In the genomic region with DNA sequence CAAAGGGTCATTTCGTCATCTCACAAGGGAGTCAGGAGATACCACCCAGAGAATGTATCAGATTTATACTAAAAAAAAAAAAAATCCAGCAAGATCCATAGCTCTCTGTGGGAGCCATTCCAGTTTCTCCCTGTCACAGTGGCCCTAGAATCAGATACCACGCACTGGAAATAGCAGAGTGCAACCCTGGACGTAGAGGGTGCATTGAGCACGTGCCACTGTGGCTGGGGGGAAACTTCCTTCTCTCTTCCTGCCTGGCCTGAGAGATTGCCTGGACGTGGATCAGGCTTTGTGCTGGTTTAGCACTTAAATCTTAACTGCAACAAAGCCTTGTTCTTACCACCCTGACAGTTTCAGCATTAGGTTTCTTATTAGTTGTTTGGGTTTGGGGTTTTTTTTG, we compare ENCODE assay signal across 30 cellular contexts.
DNase-seq lines count a peak whose midpoint lies in the region; ATAC-seq, FAIRE-seq and TF ChIP-seq lines count a peak whose summit lies in the region.
"Had no signal": no experiment of that assay in that cellular context is flagged by ENCODE, and none has a peak within 500 bp of the region (broad histone marks: within the 10 kb centered on the region; RNA-seq: fewer than 3 reads in every experiment).

No MANE protein-coding gene starts in this region.

- no peak overlapping the region for H3K9ac ChIP-seq in HepG2 (ENCODE audit: insufficient read depth, low read depth, low read length)
- H3K9ac ChIP-seq in mesenchymal stem cell (ENCODE audit: low read length), result peak overlapping the region; percentile 24

- TF ChIP-seq POLR2A in right lobe of liver (IDR thresholded peaks at IDR 0.05) (no peak), HepG2 (IDR thresholded peaks at IDR 0.05; ENCODE audit: insufficient read depth in 1 of 2, low read depth in 2 of 2, low read length in 2 of 2) (no peak)

- WGBS in right lobe of liver (ENCODE audit: insufficient coverage, low coverage, low lambda C conversion rate, missing lambda C conversion rate), result 82% methylated on average over 3 of the region's 5 CpGs
- 88% methylated on average over 5 of the region's 5 CpGs for WGBS in HepG2 (ENCODE audit: low lambda C conversion rate)
- WGBS in mesenchymal stem cell, result 82% methylated on average over 4 of the region's 5 CpGs

- POLR2A ChIA-PET in HepG2 (lab: Yijun Ruan, JAX), result no interaction called here

- H3K9me3 Mint-ChIP-seq in endothelial cell (ENCODE audit: unreplicated experiment), result no peaks in the 10 kb centered on the region
- H3K9me3 Mint-ChIP-seq: activated CD4-positive, alpha-beta memory T cell treated with anti-CD3 and anti-CD28 coated beads for 36 hours; activated T-helper 1 cell treated with anti-CD3 and anti-CD28 coated beads, Interleukin-12 subunit alpha, Interleukin-12 subunit beta, Interleukin-2, Interleukin-4 antibody, amounts not matched to agents 30 ng/mL and 10 ng/mL and 1 ng/mL, durations not matched to agents 14 hours and 24 hours and 36 hours; brain; CD4-positive, CD25-positive, alpha-beta regulatory T cell; naive thymus-derived CD4-positive, alpha-beta T cell; T-cell had no signal

- H3K9me3 ChIP-seq in right lobe of liver (no peaks in the 10 kb centered on the region), HepG2 (ENCODE audit: low read length) (no peaks in the 10 kb centered on the region), mesenchymal stem cell (ENCODE audit: control insufficient read depth, low read length) (no peaks in the 10 kb centered on the region)
- H3K9me3 ChIP-seq: prostate gland had no signal

- no peak overlapping the region for H3K23ac ChIP-seq in mesenchymal stem cell (ENCODE audit: low read length in 2 of 2)

- no peak overlapping the region for H3K4ac ChIP-seq in mesenchymal stem cell (ENCODE audit: low read depth in 1 of 2, low read length in 2 of 2)

- H3K79me2 ChIP-seq in HepG2 (ENCODE audit: insufficient read depth, low read length), result no peaks in the 10 kb centered on the region

- TF ChIP-seq CTCF in right lobe of liver (IDR thresholded peaks at IDR 0.05) (no peak), HepG2 (CRISPR knock-in tag; IDR thresholded peaks at IDR 0.05) (no peak), endothelial cell (IDR thresholded peaks at IDR 0.05; ENCODE audit: unreplicated experiment) (no peak)

- no peak overlapping the region for H3K4me3 ChIP-seq in right lobe of liver
- H3K4me3 ChIP-seq in HepG2 (replicated peaks in 1 of 3; ENCODE audit: insufficient read depth in 1 of 3, low read depth in 2 of 3, low read length in 3 of 3), result no peak overlapping the region
- no peak overlapping the region for H3K4me3 ChIP-seq in mesenchymal stem cell (ENCODE audit: insufficient read depth in 1 of 2, low read depth in 1 of 2, low read length in 2 of 2)
- H3K4me3 ChIP-seq: dorsolateral prefrontal cortex, prostate gland had no signal

- H2BK15ac ChIP-seq in mesenchymal stem cell (ENCODE audit: low read depth, poor library complexity, severe bottlenecking), result no peak overlapping the region

- TF ChIP-seq EP300 in HepG2 (IDR thresholded peaks at IDR 0.05; ENCODE audit: low read depth in 2 of 2, low read length in 2 of 2) (no peak), HepG2 (CRISPR knock-in tag; IDR thresholded peaks at IDR 0.05; ENCODE audit: borderline replicate concordance) (no peak)

- peak overlapping the region; percentile 5 for H3K27ac Mint-ChIP-seq in endothelial cell (ENCODE audit: unreplicated experiment)
- H3K27ac Mint-ChIP-seq: activated CD4-positive, alpha-beta memory T cell treated with anti-CD3 and anti-CD28 coated beads for 36 hours; activated T-helper 1 cell treated with anti-CD3 and anti-CD28 coated beads, Interleukin-12 subunit alpha, Interleukin-12 subunit beta, Interleukin-2, Interleukin-4 antibody, amounts not matched to agents 30 ng/mL and 10 ng/mL and 1 ng/mL, durations not matched to agents 14 hours and 24 hours and 36 hours; T-cell had no signal

- H4K8ac ChIP-seq in mesenchymal stem cell (ENCODE audit: low read length), result no peak overlapping the region

- H3K4me1 ChIP-seq in right lobe of liver, result no peaks in the 10 kb centered on the region
- peaks cover 7% of the 10 kb centered on the region; the same call in 1 of the 2 replicates for H3K4me1 ChIP-seq in HepG2 (ENCODE audit: insufficient read depth, low read length)
- peaks cover 15% of the 10 kb centered on the region for H3K4me1 ChIP-seq in mesenchymal stem cell (ENCODE audit: control insufficient read depth, insufficient read depth, low read depth, low read length)
- H3K4me1 ChIP-seq: prostate gland had no signal

- DNase-seq in right lobe of liver (no peak), HepG2 (ENCODE audit: low spot score) (no peak), endothelial cell (ENCODE audit: low spot score) (no peak), mesenchymal stem cell (no peak), EL (no peak), HPDE6-E6E7 (ENCODE audit: extremely low spot score) (no peak)
- DNase-seq: activated CD4-positive, alpha-beta memory T cell treated with anti-CD3 and anti-CD28 coated beads for 36 hours; activated CD4-positive, CD25-positive, alpha-beta regulatory T cell treated with anti-CD3 and anti-CD28 coated beads, Interleukin-2, amount 50 U/mL, for 72 hours; activated naive CD4-positive, alpha-beta T cell treated with Interleukin-2 at 50 U/mL for 16 hours; AML-193; CD4-positive, CD25-positive, alpha-beta regulatory T cell; DMS79 treated with DMSO at 0.1 percent for 48 hours; dorsolateral prefrontal cortex; GF-D8; naive thymus-derived CD4-positive, alpha-beta T cell; NCI-H1092 treated with DMSO at 0.1 percent for 48 hours; NCI-H1694 treated with DMSO at 0.1 percent for 48 hours; NCI-H2171; NCI-H510A; stimulated activated CD4-positive, alpha-beta T cell treated with anti-CD3 and anti-CD28 coated beads, Interleukin-4, amount 100 ng/mL, for 4 hours; T-cell had no signal

- H2BK120ac ChIP-seq in mesenchymal stem cell (ENCODE audit: low read depth, low read length), result no peak overlapping the region

- FAIRE-seq in HepG2 (lab: Jason Lieb, UNC), result no peak
- FAIRE-seq: A204.1, endometrium had no signal

- TF ChIP-seq RAD21 in HepG2 (CRISPR knock-in tag; IDR thresholded peaks at IDR 0.05), result no peak

- H3K27me3 ChIP-seq in right lobe of liver, result no peaks in the 10 kb centered on the region
- no peaks in the 10 kb centered on the region for H3K27me3 ChIP-seq in HepG2 (ENCODE audit: control insufficient read depth in 1 of 2, insufficient read depth in 2 of 2, low read length in 2 of 2)
- H3K27me3 ChIP-seq in mesenchymal stem cell (ENCODE audit: control insufficient read depth in 1 of 2, insufficient read depth in 1 of 2, low read length in 2 of 2), result no peaks in the 10 kb centered on the region
- H3K27me3 ChIP-seq: dorsolateral prefrontal cortex had no signal

- no TSS peak for BruUV-seq in HepG2 (replicated peaks; lab: Mats Ljungman, UMichigan)

- in situ Hi-C loops in HepG2 (cut with HindIII; ENCODE audit: extremely low pct_ligation_motif_present, low pct_unique_long_range_greater_than_20kb), result no loop called here

- peaks cover 14% of the 10 kb centered on the region for H3K4me1 Mint-ChIP-seq in endothelial cell (ENCODE audit: unreplicated experiment)

- H3K14ac ChIP-seq in mesenchymal stem cell (ENCODE audit: low read length in 2 of 2), result no peak overlapping the region

- no peak overlapping the region for H3K18ac ChIP-seq in mesenchymal stem cell (ENCODE audit: low read depth in 1 of 2, low read length in 2 of 2)

- H3K4me2 ChIP-seq in HepG2 (ENCODE audit: low read depth, low read length) (no peak overlapping the region), mesenchymal stem cell (ENCODE audit: low read length, poor library complexity, severe bottlenecking) (no peak overlapping the region)

- ATAC-seq in right lobe of liver (peak; percentile 50 to 83 (median 70)), HepG2 (no peak), GM19452 (IDR thresholded peaks at IDR 0.05; ENCODE audit: unreplicated experiment) (no peak), HG03469 (IDR thresholded peaks at IDR 0.05; ENCODE audit: unreplicated experiment) (no peak)
- ATAC-seq: HCT116; naive thymus-derived CD4-positive, alpha-beta T cell; T-cell had no signal

- H2AK5ac ChIP-seq in mesenchymal stem cell (ENCODE audit: low read length, severe bottlenecking), result peak overlapping the region; percentile 10

- H3K4me3 Mint-ChIP-seq in endothelial cell (ENCODE audit: unreplicated experiment), result no peak overlapping the region
- H3K4me3 Mint-ChIP-seq: activated CD4-positive, alpha-beta memory T cell treated with anti-CD3 and anti-CD28 coated beads for 36 hours; activated T-helper 1 cell treated with anti-CD3 and anti-CD28 coated beads, Interleukin-12 subunit alpha, Interleukin-12 subunit beta, Interleukin-2, Interleukin-4 antibody, amounts not matched to agents 30 ng/mL and 10 ng/mL and 1 ng/mL, durations not matched to agents 14 hours and 24 hours and 36 hours; brain; CD4-positive, CD25-positive, alpha-beta regulatory T cell; naive thymus-derived CD4-positive, alpha-beta T cell; T-cell had no signal

- H2BK12ac ChIP-seq in mesenchymal stem cell (ENCODE audit: low read length in 2 of 2), result no peak overlapping the region

- H3K36me3 ChIP-seq in right lobe of liver (no peaks in the 10 kb centered on the region), HepG2 (replicated peaks in 1 of 2; ENCODE audit: control insufficient read depth in 1 of 2, insufficient read depth in 2 of 2, low read length in 2 of 2) (no peaks in the 10 kb centered on the region), mesenchymal stem cell (ENCODE audit: control insufficient read depth in 1 of 2, insufficient read depth in 2 of 2, low read depth in 1 of 2, low read length in 2 of 2) (peaks cover 10 to 12% of the 10 kb centered on the region in 2 experiments)
- H3K36me3 ChIP-seq: prostate gland had no signal

- no peaks in the 10 kb centered on the region for H4K20me1 ChIP-seq in HepG2 (ENCODE audit: insufficient read depth, low read length)

- H3K27me3 Mint-ChIP-seq in endothelial cell (ENCODE audit: unreplicated experiment), result no peaks in the 10 kb centered on the region
- H3K27me3 Mint-ChIP-seq: activated CD4-positive, alpha-beta memory T cell treated with anti-CD3 and anti-CD28 coated beads for 36 hours; CD4-positive, CD25-positive, alpha-beta regulatory T cell; naive thymus-derived CD4-positive, alpha-beta T cell; T-cell had no signal

- CTCF ChIA-PET in HepG2 (lab: Yijun Ruan, JAX; ENCODE audit: low intra/inter-chr PET ratio, low total read pairs), result no interaction called here

- no peak overlapping the region for H2BK5ac ChIP-seq in mesenchymal stem cell (ENCODE audit: low read depth, low read length, poor library complexity, severe bottlenecking)

- H4K91ac ChIP-seq in mesenchymal stem cell (ENCODE audit: low read length), result no peak overlapping the region

- peaks cover 3% of the 10 kb centered on the region for H3K79me1 ChIP-seq in mesenchymal stem cell (replicated peaks; ENCODE audit: low read length, poor library complexity, severe bottlenecking)

- H2AFZ ChIP-seq in HepG2 (ENCODE audit: low read length), result no peak overlapping the region
- H2AFZ ChIP-seq in mesenchymal stem cell (ENCODE audit: low read depth, low read length), result no peak overlapping the region

- intact Hi-C loops in right lobe of liver (cut with DNase I) (no loop called here), HepG2 (cut with micrococcal nuclease; ENCODE audit: unreplicated experiment) (no loop called here)

- H3K27ac ChIP-seq in right lobe of liver, result no peak overlapping the region
- no peak overlapping the region for H3K27ac ChIP-seq in HepG2 (ENCODE audit: extremely low read length, insufficient read depth, low read length)
- H3K27ac ChIP-seq in mesenchymal stem cell (ENCODE audit: low read length, poor library complexity, severe bottlenecking), result no peak overlapping the region
- H3K27ac ChIP-seq: dorsolateral prefrontal cortex, prostate gland, RWPE1 had no signal

- H3K36me3 Mint-ChIP-seq in endothelial cell (ENCODE audit: low read depth, unreplicated experiment), result peaks cover 8% of the 10 kb centered on the region

Comparison
In these comparisons a context has a peak if more than half of its experiments do, and no peak if none do; other contexts are left out.
1. ATAC-seq: peak in right lobe of liver (4 of 4); none in HepG2 (single experiment), GM19452 (single experiment) and HG03469 (single experiment).